ENCODE assay signal across 1 cellular context in genomic region chr14:73973497-73973896, GRCh38.
TF ChIP-seq lines count a peak whose summit lies in the region.

No MANE protein-coding gene starts in this region.

TF ChIP-seq in WTC11, 78 proteins besides CTCF, POLR2A, EP300 and RAD21:
- TF ChIP-seq JUN (CRISPR knock-in tag; IDR thresholded peaks at IDR 0.05) (no peak), PRRX2 (CRISPR knock-in tag; IDR thresholded peaks at IDR 0.05) (no peak), FOXP1 (CRISPR knock-in tag; IDR thresholded peaks at IDR 0.05; ENCODE audit: borderline replicate concordance) (no peak), TEAD4 (CRISPR knock-in tag; IDR thresholded peaks at IDR 0.05) (no peak), EMX1 (CRISPR knock-in tag; IDR thresholded peaks at IDR 0.05) (no peak)
TF ChIP-seq in WTC11: peak in this region for 0.
